Comparison of ENCODE assay signal across 10 cellular contexts in the genomic region with DNA sequence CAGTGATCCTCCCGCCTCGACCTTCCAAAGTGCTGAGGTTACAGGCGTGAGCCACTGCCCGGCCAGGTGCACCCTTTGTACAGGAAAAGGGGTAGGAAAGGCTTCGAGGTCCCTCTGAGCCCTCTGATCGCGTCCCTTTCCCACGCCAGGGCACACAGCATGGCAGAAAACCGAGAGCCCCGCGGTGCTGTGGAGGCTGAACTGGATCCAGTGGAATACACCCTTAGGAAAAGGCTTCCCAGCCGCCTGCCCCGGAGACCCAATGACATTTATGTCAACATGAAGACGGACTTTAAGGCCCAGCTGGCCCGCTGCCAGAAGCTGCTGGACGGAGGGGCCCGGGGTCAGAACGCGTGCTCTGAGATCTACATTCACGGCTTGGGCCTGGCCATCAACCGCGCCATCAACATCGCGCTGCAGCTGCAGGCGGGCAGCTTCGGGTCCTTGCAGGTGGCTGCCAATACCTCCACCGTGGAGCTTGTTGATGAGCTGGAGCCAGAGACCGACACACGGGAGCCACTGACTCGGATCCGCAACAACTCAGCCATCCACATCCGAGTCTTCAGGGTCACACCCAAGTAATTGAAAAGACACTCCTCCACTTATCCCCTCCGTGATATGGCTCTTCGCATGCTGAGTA. TPM values are rescaled to one million over a fixed set of nuclear protein-coding genes. Genes with fewer than 3 reads are reported as not detected.
DNase-seq lines count a peak whose midpoint lies in the region; ATAC-seq and TF ChIP-seq lines count a peak whose summit lies in the region.
"Had no signal": no experiment of that assay in that cellular context is flagged by ENCODE, and none has a peak within 500 bp of the region (broad histone marks: within the 10 kb centered on the region; RNA-seq: fewer than 3 reads in every experiment).

No MANE protein-coding gene starts in this region.

- peak; percentile 48 for DNase-seq in H7
- no peak for DNase-seq in T-helper 17 cell
- no peak for DNase-seq in glutamatergic neuron
- no peak for DNase-seq in skeletal muscle cell (ENCODE audit: low read depth)
- DNase-seq in DMS153 treated with DMSO at 0.1 percent for 48 hours (lab: John Stamatoyannopoulos, UW; ENCODE audit: unreplicated experiment) = no peak
- no peak for DNase-seq in NCI-H345 (lab: John Stamatoyannopoulos, UW)
- no peak for DNase-seq in NCI-H2029 treated with DMSO at 0.1 percent for 48 hours (lab: John Stamatoyannopoulos, UW)
- DNase-seq: NCI-H446 treated with DMSO at 0.1 percent for 48 hours had no signal

- H3K36me3 Mint-ChIP-seq in T-helper 17 cell (ENCODE audit: low read depth) = peaks cover 4% of the 10 kb centered on the region
- no peaks in the 10 kb centered on the region for H3K36me3 Mint-ChIP-seq in glutamatergic neuron (ENCODE audit: unreplicated experiment)

- no peaks in the 10 kb centered on the region for H3K27me3 Mint-ChIP-seq in T-helper 17 cell
- H3K27me3 Mint-ChIP-seq in glutamatergic neuron (ENCODE audit: unreplicated experiment) = no peaks in the 10 kb centered on the region

- H3K9me3 Mint-ChIP-seq in glutamatergic neuron (ENCODE audit: unreplicated experiment) = no peaks in the 10 kb centered on the region

- H3K9me3 ChIP-seq in T-helper 17 cell (ENCODE audit: control insufficient read depth, low read length, poor library complexity, severe bottlenecking) = no peaks in the 10 kb centered on the region

- H3K36me3 ChIP-seq in H7 (replicated peaks; ENCODE audit: control insufficient read depth, insufficient read depth, low read length) = peaks cover 6% of the 10 kb centered on the region

- ATAC-seq in T-helper 17 cell (no peak), GM18517 (IDR thresholded peaks at IDR 0.05; ENCODE audit: unreplicated experiment) (no peak)

- H3K27me3 ChIP-seq in H7 (ENCODE audit: control insufficient read depth, insufficient read depth, low read length) = no peaks in the 10 kb centered on the region

- H3K27ac Mint-ChIP-seq in T-helper 17 cell (peak overlapping the region; percentile 95), glutamatergic neuron (ENCODE audit: unreplicated experiment) (peak overlapping the region; percentile 93)

- no peak for TF ChIP-seq CTCF in glutamatergic neuron (IDR thresholded peaks at IDR 0.05; ENCODE audit: partially characterized antibody, unreplicated experiment)

- H3K4me3 ChIP-seq in H7 (ENCODE audit: insufficient read depth, low read depth, low read length) (peak overlapping the region; percentile 95), skeletal muscle cell (ENCODE audit: low read depth, low read length) (peak overlapping the region; percentile 84)

- H3K4me3 Mint-ChIP-seq in T-helper 17 cell = peak overlapping the region; percentile 96
- H3K4me3 Mint-ChIP-seq in glutamatergic neuron (ENCODE audit: unreplicated experiment) = peak overlapping the region; percentile 96

- H3K4me1 Mint-ChIP-seq in T-helper 17 cell (peaks cover 11% of the 10 kb centered on the region), glutamatergic neuron (ENCODE audit: low read depth, unreplicated experiment) (peaks cover 6% of the 10 kb centered on the region)

RNA-seq across cellular contexts. Expression of gene POP7, which starts 0.9 kb away (rescaled TPM):
- 95.0 and 128 TPM in 2 replicates for total RNA-seq in H7 (2014; rRNA removed; shearing (Covaris generic))
- total RNA-seq in T-helper 17 cell (10 to 100 TPM; 10.1 to 12.4 TPM), glutamatergic neuron (ENCODE audit: unreplicated experiment) (35.8 TPM)

RNA-seq across cellular contexts. Expression of gene GIGYF1, which starts 12.7 kb away (rescaled TPM):
- total RNA-seq in H7 (2014; rRNA removed; shearing (Covaris generic)) = 48.2 and 66.4 TPM in 2 replicates
- total RNA-seq in T-helper 17 cell (10 to 100 TPM; 70.3 to 71.5 TPM), glutamatergic neuron (ENCODE audit: unreplicated experiment) (79.6 TPM)

RNA-seq across cellular contexts. Expression of gene EPO, which starts 13.5 kb away (rescaled TPM):
- total RNA-seq in H7 (2014; rRNA removed; shearing (Covaris generic)) = 0.15 TPM in 1 of 2 replicates, not detected in the other
- not detected for total RNA-seq in T-helper 17 cell
- not detected for total RNA-seq in glutamatergic neuron (ENCODE audit: unreplicated experiment)

RNA-seq across cellular contexts. Expression of gene ZAN, which starts 26.6 kb away (rescaled TPM):
- total RNA-seq in H7 (2014; rRNA removed; shearing (Covaris generic)) = 0.03 TPM in 1 of 2 replicates, not detected in the other
- not detected for total RNA-seq in T-helper 17 cell
- total RNA-seq in glutamatergic neuron (ENCODE audit: unreplicated experiment) = not detected
- total RNA-seq: myocyte had no signal

RNA-seq across cellular contexts. Expression of gene GNB2, which starts 33.3 kb away (rescaled TPM):
- 108 and 122 TPM in 2 replicates for total RNA-seq in H7 (2014; rRNA removed; shearing (Covaris generic))
- total RNA-seq in T-helper 17 cell (100 to 1,000 TPM; 140 to 161 TPM), glutamatergic neuron (ENCODE audit: unreplicated experiment) (275 TPM)
